ENCODE assay signal across 8 cellular contexts in genomic region chr2:240557808-240558207, GRCh38. TPM values are rescaled to one million over a fixed set of nuclear protein-coding genes. Genes with fewer than 3 reads are reported as not detected.
DNase-seq lines count a peak whose midpoint lies in the region; ATAC-seq and TF ChIP-seq lines count a peak whose summit lies in the region.

TSS of gene ANKMY1 (minus strand) at chr2:240557988. CDS start at chr2:240557335, 653 bp downstream.

- peaks cover 0 to 8% (median 0%) of the 10 kb centered on the region in 3 donors for H3K36me3 ChIP-seq in tibial artery

- no peak for ATAC-seq in GM21367 (IDR thresholded peaks at IDR 0.05; ENCODE audit: unreplicated experiment)

- H3K4me3 ChIP-seq in tibial artery = peak within 1 kb of the TSS; percentile 41 to 54

- H3K4me3 Mint-ChIP-seq in activated T-helper 2 cell treated with anti-CD3 and anti-CD28 coated beads, Interferon-gamma antibody, Interleukin-2, Interleukin-4, amounts not matched to agents 10 μg/mL and 5 μg/mL and 100 μg/mL, durations not matched to agents 14 hours and 24 hours and 36 hours (ENCODE audit: low read depth) = peak within 1 kb of the TSS; percentile 86
- H3K4me3 Mint-ChIP-seq in nephron = peak within 1 kb of the TSS; percentile 83 to 91 (median 90)

- no peaks in the 10 kb centered on the region for H3K9me3 Mint-ChIP-seq in activated T-helper 2 cell treated with anti-CD3 and anti-CD28 coated beads, Interferon-gamma antibody, Interleukin-2, Interleukin-4, amounts not matched to agents 10 μg/mL and 5 μg/mL and 100 μg/mL, durations not matched to agents 14 hours and 24 hours and 36 hours
- no peaks in the 10 kb centered on the region for H3K9me3 Mint-ChIP-seq in nephron

- no peak within 1 kb of the TSS for H3K27ac Mint-ChIP-seq in activated T-helper 2 cell treated with anti-CD3 and anti-CD28 coated beads, Interferon-gamma antibody, Interleukin-2, Interleukin-4, amounts not matched to agents 10 μg/mL and 5 μg/mL and 100 μg/mL, durations not matched to agents 14 hours and 24 hours and 36 hours
- H3K27ac Mint-ChIP-seq in nephron = peak within 1 kb of the TSS in 1 of 3 experiments; percentile 11

- peaks cover 36% of the 10 kb centered on the region for H3K4me1 Mint-ChIP-seq in activated T-helper 2 cell treated with anti-CD3 and anti-CD28 coated beads, Interferon-gamma antibody, Interleukin-2, Interleukin-4, amounts not matched to agents 10 μg/mL and 5 μg/mL and 100 μg/mL, durations not matched to agents 14 hours and 24 hours and 36 hours (ENCODE audit: low read depth)
- H3K4me1 Mint-ChIP-seq in nephron = peaks cover 30% of the 10 kb centered on the region

- H3K36me3 Mint-ChIP-seq in activated T-helper 2 cell treated with anti-CD3 and anti-CD28 coated beads, Interferon-gamma antibody, Interleukin-2, Interleukin-4, amounts not matched to agents 10 μg/mL and 5 μg/mL and 100 μg/mL, durations not matched to agents 14 hours and 24 hours and 36 hours (ENCODE audit: low read depth) = peaks cover 54% of the 10 kb centered on the region
- H3K36me3 Mint-ChIP-seq in nephron (ENCODE audit: low read depth) = peaks cover 6% of the 10 kb centered on the region

- DNase-seq in CD1c-positive myeloid dendritic cell (ENCODE audit: extremely low spot score) (peak; percentile 72), NCI-H526 (lab: John Stamatoyannopoulos, UW) (peak; percentile 80 to 94), fibroblast of the conjunctiva (ENCODE audit: low read depth) (peak; percentile 40), tibial artery (peak in 1 of 2 donors; percentile 71), NCI-H2171 (lab: John Stamatoyannopoulos, UW) (no peak)
- peak; percentile 62 for DNase-seq in activated T-helper 2 cell treated with anti-CD3 and anti-CD28 coated beads, Interferon-gamma antibody, Interleukin-2, Interleukin-4, amounts not matched to agents 10 μg/mL and 5 μg/mL and 100 μg/mL, durations not matched to agents 14 hours and 24 hours and 36 hours (ENCODE audit: low spot score)

- no peak within 1 kb of the TSS for H3K27ac ChIP-seq in tibial artery

- H3K9me3 ChIP-seq in tibial artery = no peaks in the 10 kb centered on the region

- H3K4me1 ChIP-seq in tibial artery = peaks cover 0 to 47% (median 34%) of the 10 kb centered on the region in 4 donors

- H3K27me3 ChIP-seq in tibial artery = peaks cover 0 to 8% of the 10 kb centered on the region in 2 donors

- no peaks in the 10 kb centered on the region for H3K27me3 Mint-ChIP-seq in activated T-helper 2 cell treated with anti-CD3 and anti-CD28 coated beads, Interferon-gamma antibody, Interleukin-2, Interleukin-4, amounts not matched to agents 10 μg/mL and 5 μg/mL and 100 μg/mL, durations not matched to agents 14 hours and 24 hours and 36 hours (ENCODE audit: low read depth)
- H3K27me3 Mint-ChIP-seq in nephron (ENCODE audit: low read depth) = no peaks in the 10 kb centered on the region

- TF ChIP-seq CTCF in nephron (IDR thresholded peaks at IDR 0.05; ENCODE audit: unreplicated experiment in 3 of 3) = no peak
- TF ChIP-seq CTCF in tibial artery (IDR thresholded peaks at IDR 0.05) = no peak

- intact Hi-C loops in activated T-helper 2 cell treated with anti-CD3 and anti-CD28 coated beads, Interferon-gamma antibody, Interleukin-2, Interleukin-4, amounts not matched to agents 10 μg/mL and 5 μg/mL and 100 μg/mL, durations not matched to agents 14 hours and 24 hours and 36 hours (cut with micrococcal nuclease) = no loop called here
- intact Hi-C loops in tibial artery (cut with DNase I; ENCODE audit: low total_unique reads) = loop anchor here (10.0 kb wide), 1 partner anchor 103 kb away; no protein-coding TSS in a partner anchor

RNA-seq across cellular contexts. Expression of gene ANKMY1, which starts in this region (rescaled TPM):
- 23.7 and 25.1 TPM in 2 replicates for total RNA-seq in activated T-helper 2 cell treated with anti-CD3 and anti-CD28 coated beads, Interferon-gamma antibody, Interleukin-2, Interleukin-4, amounts not matched to agents 10 μg/mL and 5 μg/mL and 100 μg/mL, durations not matched to agents 14 hours and 24 hours and 36 hours
